Comparison of ENCODE assay signal across 35 cellular contexts in the genomic region with DNA sequence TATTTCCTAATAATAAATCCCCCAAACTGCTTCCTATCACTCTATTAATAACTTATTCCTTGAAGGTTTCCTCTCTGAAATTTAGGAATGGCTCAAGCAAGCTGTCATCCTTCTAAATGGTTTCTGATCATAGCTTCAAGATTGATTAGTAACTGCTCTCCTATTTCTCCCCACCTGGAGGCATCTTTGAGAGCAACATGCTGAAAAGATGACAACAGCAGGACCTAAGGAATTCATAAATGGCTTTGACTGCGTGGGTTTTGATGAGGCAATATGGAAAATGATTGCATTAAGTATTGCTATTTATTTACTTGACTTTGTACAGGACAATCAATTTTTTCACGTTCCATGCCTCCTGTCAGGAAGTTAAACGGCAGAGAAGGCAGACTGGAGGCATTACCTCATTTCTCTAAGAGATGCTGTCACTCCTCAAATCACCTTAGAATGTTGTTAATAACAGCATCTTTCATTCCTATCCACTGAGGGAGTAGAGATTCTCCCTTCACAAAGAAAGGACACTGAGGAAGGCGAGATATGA.
"Had no signal": no experiment of that assay in that cellular context is flagged by ENCODE, and none has a peak within 500 bp of the region (broad histone marks: within the 10 kb centered on the region; RNA-seq: fewer than 3 reads in every experiment).

No MANE protein-coding gene starts in this region.

- H3K36me3 ChIP-seq: MG63 had no signal

- H3K4me3 ChIP-seq: MG63 had no signal

- H3K9me3 ChIP-seq: MG63 had no signal

- H3K27ac ChIP-seq: KMS-11 had no signal

- DNase-seq: Kasumi-1, MG63, MM.1S, MV-4-11, NCI-H1048, NCI-H1092, NCI-H1092 treated with DMSO at 0.1 percent for 48 hours, NCI-H1105, NCI-H1105 treated with DMSO at 0.1 percent for 48 hours, NCI-H1417, NCI-H1417 treated with DMSO at 0.1 percent for 48 hours, NCI-H1436, NCI-H1436 treated with DMSO at 0.1 percent for 48 hours, NCI-H146, NCI-H1694, NCI-H1694 treated with DMSO at 0.1 percent for 48 hours, NCI-H187, NCI-H187 treated with DMSO at 0.1 percent for 48 hours, NCI-H1930, NCI-H2029, NCI-H2029 treated with DMSO at 0.1 percent for 48 hours, NCI-H2081, NCI-H2081 treated with DMSO at 0.1 percent for 48 hours, NCI-H2107, NCI-H2171, NCI-H2171 treated with DMSO at 0.1 percent for 48 hours, NCI-H2227 treated with DMSO at 0.1 percent for 48 hours, NCI-H345, NCI-H446, NCI-H446 treated with DMSO at 0.1 percent for 48 hours, NCI-H510A, NCI-H510A treated with DMSO at 0.1 percent for 48 hours, NCI-H524, NCI-H524 treated with DMSO at 0.1 percent for 48 hours had no signal

- H3K9ac ChIP-seq: KMS-11 had no signal

- H3K4me2 ChIP-seq: KMS-11 had no signal
